In the genomic region with DNA sequence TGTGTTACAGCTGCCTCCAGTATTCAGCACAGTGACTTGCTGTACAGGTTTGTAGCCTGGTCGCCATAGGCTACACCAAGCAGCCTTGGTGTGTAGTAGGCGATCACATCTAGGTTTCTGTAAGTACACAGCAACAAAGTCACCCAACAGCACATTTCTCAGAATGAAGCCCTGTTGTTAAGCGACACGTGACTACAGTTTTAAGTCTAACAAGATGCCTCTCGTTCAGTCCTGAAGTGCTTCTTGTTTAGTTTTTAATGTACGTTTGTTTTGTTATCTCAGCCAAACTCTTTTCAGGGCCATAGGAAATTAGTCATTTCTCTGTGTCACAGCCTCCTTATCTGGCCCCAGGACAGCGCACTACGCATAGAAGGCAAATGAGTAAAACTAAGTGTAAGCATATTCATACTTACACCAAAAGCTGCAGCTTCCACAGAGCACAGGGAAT, we compare ENCODE assay signal across 8 cellular contexts. TPM values are rescaled to one million over a fixed set of nuclear protein-coding genes. Genes with fewer than 3 reads are reported as not detected.
DNase-seq lines count a peak whose midpoint lies in the region; ATAC-seq, FAIRE-seq and TF ChIP-seq lines count a peak whose summit lies in the region.

No MANE protein-coding gene starts in this region.

- intact Hi-C loops in esophagus squamous epithelium (cut with DNase I): no loop called here

- H3K4me1 ChIP-seq in esophagus squamous epithelium: peaks cover 28 to 44% (median 30%) of the 10 kb centered on the region in 3 donors

- peak; percentile 91 for FAIRE-seq in H54 (lab: Jason Lieb, UNC)

- peak; percentile 7 for DNase-seq in COLO829 (ENCODE audit: low spot score)
- DNase-seq in H54 (ENCODE audit: insufficient read length, low spot score): peak; percentile 81
- peak; percentile 51 for DNase-seq in T-helper 22 cell (ENCODE audit: low read depth)
- no peak for DNase-seq in esophagus squamous epithelium (lab: John Stamatoyannopoulos, UW)
- DNase-seq in stimulated activated naive CD4-positive, alpha-beta T cell treated with Interleukin-2 at 50 U/mL for 16 hours (lab: John Stamatoyannopoulos, UW): peak; percentile 59
- no peak for DNase-seq in pons (ENCODE audit: low spot score)
- no peak for DNase-seq in NCI-H1694 (lab: John Stamatoyannopoulos, UW)

- no peaks in the 10 kb centered on the region for H3K9me3 ChIP-seq in esophagus squamous epithelium

- WGBS in esophagus squamous epithelium, 2 donors: 57 to 65% methylated on average over 8 of the region's 8 CpGs

- no peak for ATAC-seq in GM21737 (IDR thresholded peaks at IDR 0.05; ENCODE audit: unreplicated experiment)

- no peak for TF ChIP-seq CTCF in esophagus squamous epithelium (IDR thresholded peaks at IDR 0.05)

- no peaks in the 10 kb centered on the region for H3K27me3 ChIP-seq in esophagus squamous epithelium

- H3K36me3 ChIP-seq in esophagus squamous epithelium: peaks cover 0 to 78% (median 6%) of the 10 kb centered on the region in 3 donors

- H3K27ac ChIP-seq in esophagus squamous epithelium: peak overlapping the region; percentile 48 to 88 (median 64)

- TF ChIP-seq POLR2A in H54 (IDR thresholded peaks at IDR 0.05; ENCODE audit: low read depth, low read length): no peak
- TF ChIP-seq POLR2A in esophagus squamous epithelium (IDR thresholded peaks at IDR 0.05): peak in 1 of 4 donors; percentile 22

- no peak overlapping the region for H3K4me3 ChIP-seq in esophagus squamous epithelium

RNA-seq across cellular contexts. Expression of a gene that starts 50.0 kb away (rescaled TPM):
- total RNA-seq in esophagus squamous epithelium: 1 to 10 TPM in 3 of 4 donors, under 1 TPM in 1; 0.53 to 9.5 (median 3.2) TPM

Comparison
In these comparisons a context has a peak if more than half of its experiments do, and no peak if none do; other contexts are left out.
1. DNase-seq: peak in COLO829 (single experiment), H54 (single experiment), T-helper 22 cell (single experiment) and stimulated activated naive CD4-positive, alpha-beta T cell treated with Interleukin-2 at 50 U/mL for 16 hours (single experiment); none in esophagus squamous epithelium (single experiment), pons (single experiment) and NCI-H1694 (single experiment).